In genomic region chr11:130780437-130780836, GRCh38 we compare ENCODE assay signal across 25 cellular contexts.
"Had no signal": no experiment of that assay in that cellular context is flagged by ENCODE, and none has a peak within 500 bp of the region (broad histone marks: within the 10 kb centered on the region; RNA-seq: fewer than 3 reads in every experiment).

No MANE protein-coding gene starts in this region.

- H3K36me3 Mint-ChIP-seq: memory B cell; mesothelial cell of epicardium; naive B cell; natural killer cell treated with Interleukin-12 subunit alpha and Interleukin-12 subunit beta and Interleukin-15 and Interleukin-18, amount 100 ng/mL, for 72 hours; stimulated activated effector memory CD8-positive, alpha-beta T cell treated with anti-CD3 and anti-CD28 coated beads, Interleukin-12 subunit alpha, Interleukin-12 subunit beta, amount 100 ng/mL, for 72 hours had no signal

- H3K27ac Mint-ChIP-seq: effector memory CD8-positive, alpha-beta T cell; memory B cell; naive B cell; natural killer cell treated with Interleukin-12 subunit alpha and Interleukin-12 subunit beta and Interleukin-15 and Interleukin-18, amount 100 ng/mL, for 72 hours; stimulated activated effector memory CD8-positive, alpha-beta T cell treated with anti-CD3 and anti-CD28 coated beads, Interleukin-12 subunit alpha, Interleukin-12 subunit beta, amount 100 ng/mL, for 72 hours had no signal

- H3K4me1 Mint-ChIP-seq: memory B cell; naive B cell; stimulated activated effector memory CD8-positive, alpha-beta T cell treated with anti-CD3 and anti-CD28 coated beads, Interleukin-12 subunit alpha, Interleukin-12 subunit beta, amount 100 ng/mL, for 72 hours had no signal

- ATAC-seq: effector memory CD8-positive, alpha-beta T cell; gastrocnemius medialis; left lobe of liver; mucosa of descending colon; sciatic nerve; stimulated activated effector memory CD8-positive, alpha-beta T cell treated with anti-CD3 and anti-CD28 coated beads, Interleukin-12 subunit alpha, Interleukin-12 subunit beta, amount 100 ng/mL, for 72 hours had no signal

- H3K4me1 ChIP-seq: gastrocnemius medialis, prostate gland had no signal

- H3K9me3 ChIP-seq: gastrocnemius medialis, mucosa of descending colon, prostate gland, right atrium auricular region, stomach, thyroid gland had no signal

- H3K27ac ChIP-seq: gastrocnemius medialis, prostate gland, right atrium auricular region, stomach, thyroid gland had no signal

- H3K9me3 Mint-ChIP-seq: effector memory CD8-positive, alpha-beta T cell; natural killer cell treated with Interleukin-12 subunit alpha and Interleukin-12 subunit beta and Interleukin-15 and Interleukin-18, amount 100 ng/mL, for 72 hours; stimulated activated effector memory CD8-positive, alpha-beta T cell treated with anti-CD3 and anti-CD28 coated beads, Interleukin-12 subunit alpha, Interleukin-12 subunit beta, amount 100 ng/mL, for 72 hours had no signal

- H3K4me3 Mint-ChIP-seq: effector memory CD8-positive, alpha-beta T cell; memory B cell; mesothelial cell of epicardium; naive B cell; natural killer cell treated with Interleukin-12 subunit alpha and Interleukin-12 subunit beta and Interleukin-15 and Interleukin-18, amount 100 ng/mL, for 72 hours; neural crest cell; stimulated activated effector memory CD8-positive, alpha-beta T cell treated with anti-CD3 and anti-CD28 coated beads, Interleukin-12 subunit alpha, Interleukin-12 subunit beta, amount 100 ng/mL, for 72 hours had no signal

- H3K36me3 ChIP-seq: gastrocnemius medialis, prostate gland, right atrium auricular region, stomach, thyroid gland had no signal

- DNase-seq: cerebellar nuclear complex; dermis blood vessel endothelial cell; effector memory CD8-positive, alpha-beta T cell; erythroblast; gastrocnemius medialis; head of caudate nucleus; kidney; mucosa of descending colon; naive B cell; stimulated activated CD4-positive, alpha-beta T cell treated with anti-CD3 and anti-CD28 coated beads, Interleukin-2, amount 100 ng/mL, for 24 hours; stimulated activated CD4-positive, alpha-beta T cell treated with anti-CD3 and anti-CD28 coated beads, Interleukin-4, amount 100 ng/mL, for 24 hours; stimulated activated naive CD4-positive, alpha-beta T cell treated with Interleukin-2 at 50 U/mL for 16 hours; stomach; thyroid gland; trophoblast cell had no signal

- H3K27me3 ChIP-seq: gastrocnemius medialis, right atrium auricular region, stomach, thyroid gland had no signal

- H3K4me3 ChIP-seq: gastrocnemius medialis, lung, mucosa of descending colon, prostate gland, right atrium auricular region, stomach, thyroid gland had no signal
